26 cellular contexts compared by ENCODE assay signal in genomic region chr9:78568774-78569173, GRCh38.
"Had no signal": no experiment of that assay in that cellular context is flagged by ENCODE, and none has a peak within 500 bp of the region (broad histone marks: within the 10 kb centered on the region; RNA-seq: fewer than 3 reads in every experiment).

No MANE protein-coding gene starts in this region.

- H3K4me3 ChIP-seq: colonic mucosa, coronary artery, dorsolateral prefrontal cortex, esophagus squamous epithelium, gastrocnemius medialis, gastroesophageal sphincter, heart left ventricle, heart right ventricle, hepatocyte had no signal

- H3K4me1 ChIP-seq: colonic mucosa, gastroesophageal sphincter, heart left ventricle, heart right ventricle had no signal

- H3K79me2 ChIP-seq: hepatocyte had no signal

- H3K36me3 ChIP-seq: colonic mucosa, esophagus squamous epithelium, gastrocnemius medialis, gastroesophageal sphincter, heart left ventricle, heart right ventricle had no signal

- ATAC-seq: effector memory CD8-positive, alpha-beta T cell; esophagus mucosa; foreskin keratinocyte; gastrocnemius medialis; gastroesophageal sphincter; heart left ventricle; heart right ventricle had no signal

- H3K27ac ChIP-seq: colonic mucosa, coronary artery, dorsolateral prefrontal cortex, esophagus squamous epithelium, foreskin keratinocyte, gastrocnemius medialis, gastroesophageal sphincter, heart left ventricle, heart right ventricle, hepatocyte had no signal

- H3K4me2 ChIP-seq: hepatocyte had no signal

- H3K27me3 ChIP-seq: colonic mucosa, dorsolateral prefrontal cortex, esophagus squamous epithelium, foreskin keratinocyte, gastrocnemius medialis, gastroesophageal sphincter, heart left ventricle, heart right ventricle, hepatocyte had no signal

- FAIRE-seq: colon, endometrium, endothelial cell of umbilical vein, frontal cortex had no signal

- DNase-seq: colonic mucosa; cortex of kidney; dermis blood vessel endothelial cell; dorsolateral prefrontal cortex; effector CD4-positive, alpha-beta T cell; effector CD8-positive, alpha-beta T cell; effector memory CD4-positive, alpha-beta T cell; effector memory CD8-positive, alpha-beta T cell; endodermal cell; erythroblast; esophagus squamous epithelium; foreskin fibroblast; foreskin keratinocyte; foreskin melanocyte; gastrocnemius medialis; glutamatergic neuron; heart left ventricle; heart right ventricle had no signal

- H3K9me3 ChIP-seq: colonic mucosa, esophagus squamous epithelium, gastrocnemius medialis, gastroesophageal sphincter, heart left ventricle, heart right ventricle had no signal

- H2AFZ ChIP-seq: hepatocyte had no signal
